In genomic region chr15:85849946-85850345, GRCh38 we compare ENCODE assay signal across 18 cellular contexts. TPM values are rescaled to one million over a fixed set of nuclear protein-coding genes. Genes with fewer than 3 reads are reported as not detected.
DNase-seq lines count a peak whose midpoint lies in the region; TF ChIP-seq lines count a peak whose summit lies in the region.
"Had no signal": no experiment of that assay in that cellular context is flagged by ENCODE, and none has a peak within 500 bp of the region (broad histone marks: within the 10 kb centered on the region; RNA-seq: fewer than 3 reads in every experiment).

No MANE protein-coding gene starts in this region.

- peak; percentile 49 for DNase-seq in activated effector memory CD4-positive, alpha-beta T cell treated with anti-CD3 and anti-CD28 coated beads, Interleukin-2, amount 50 U/mL, for 16 hours
- no peak for DNase-seq in activated effector memory CD4-positive, alpha-beta T cell treated with Interleukin-2 at 50 U/mL for 16 hours
- DNase-seq in endodermal cell (peak; percentile 36), testis (peak; percentile 6), KBM-7 (no peak), ureter (ENCODE audit: low spot score) (no peak)
- DNase-seq: ACHN; BE2C; C1 segment of cervical spinal cord; CD4-positive, CD25-positive, alpha-beta regulatory T cell; CD8-positive, alpha-beta memory T cell; COR-L47; DMS 273 treated with DMSO at 0.1 percent for 48 hours; DMS53; DND-41; EL; GM23248 had no signal

- peaks cover 5% of the 10 kb centered on the region for H3K27me3 Mint-ChIP-seq in endodermal cell (ENCODE audit: insufficient read depth)

- no peaks in the 10 kb centered on the region for H3K9me3 Mint-ChIP-seq in endodermal cell
- H3K9me3 Mint-ChIP-seq: CD8-positive, alpha-beta memory T cell had no signal

- TF ChIP-seq CTCF in endodermal cell (conservative IDR thresholded peaks at IDR 0.05) (no peak), testis (IDR thresholded peaks at IDR 0.05) (no peak)

- H3K4me1 Mint-ChIP-seq in endodermal cell: peaks cover 3% of the 10 kb centered on the region

- in situ Hi-C loops in KBM-7 (cut with MboI; ENCODE audit: low pct_unique_long_range_greater_than_20kb, low sequenced_read_pairs): loop anchor here (25.0 kb wide), 1 partner anchor 887 kb away; no protein-coding TSS in a partner anchor

- H3K9me3 ChIP-seq in endodermal cell (ENCODE audit: control insufficient read depth, low read length): peaks cover 4% of the 10 kb centered on the region
- no peaks in the 10 kb centered on the region for H3K9me3 ChIP-seq in testis
- H3K9me3 ChIP-seq: BE2C, HAP-1 had no signal

- H3K4me3 Mint-ChIP-seq in endodermal cell: no peak overlapping the region
- H3K4me3 Mint-ChIP-seq: CD4-positive, CD25-positive, alpha-beta regulatory T cell; CD8-positive, alpha-beta memory T cell had no signal

- no peak for TF ChIP-seq POLR2A in testis (IDR thresholded peaks at IDR 0.05)

- intact Hi-C loops in testis (cut with DNase I; ENCODE audit: low total_unique reads): no loop called here

- H3K27me3 ChIP-seq in endodermal cell (ENCODE audit: control insufficient read depth, insufficient read depth, low read length, poor library complexity, severe bottlenecking): no peaks in the 10 kb centered on the region
- no peaks in the 10 kb centered on the region for H3K27me3 ChIP-seq in testis

- no peaks in the 10 kb centered on the region for H3K36me3 ChIP-seq in endodermal cell (ENCODE audit: control insufficient read depth, insufficient read depth, low read length)
- no peaks in the 10 kb centered on the region for H3K36me3 ChIP-seq in testis (ENCODE audit: low read depth, missing control alignments)
- H3K36me3 ChIP-seq: BE2C, HAP-1 had no signal

- H3K4me1 ChIP-seq in endodermal cell (ENCODE audit: control insufficient read depth, insufficient read depth, low read length) (no peaks in the 10 kb centered on the region), testis (peaks cover 3% of the 10 kb centered on the region)
- H3K4me1 ChIP-seq: BE2C, HAP-1 had no signal

- H3K27ac ChIP-seq in endodermal cell (ENCODE audit: low read depth, low read length) (no peak overlapping the region), testis (no peak overlapping the region)
- H3K27ac ChIP-seq: GM23248 had no signal

- H3K36me3 Mint-ChIP-seq in endodermal cell (ENCODE audit: low read depth): no peaks in the 10 kb centered on the region
- H3K36me3 Mint-ChIP-seq: CD4-positive, CD25-positive, alpha-beta regulatory T cell; CD8-positive, alpha-beta memory T cell had no signal

- WGBS in endodermal cell (ENCODE audit: insufficient coverage in 1 of 2, insufficient read length in 1 of 2), 2 experiments: 86 to 89% methylated on average over 6 to 11 of the region's 11 CpGs
- WGBS in testis, 2 donors: 88 to 96% methylated on average over 11 of the region's 11 CpGs

- no peak overlapping the region for H3K9ac ChIP-seq in endodermal cell (ENCODE audit: extremely low read depth, low read length, poor library complexity, severe bottlenecking)
- H3K9ac ChIP-seq: GM23248 had no signal

- no peak overlapping the region for H3K27ac Mint-ChIP-seq in endodermal cell

- H3K4me3 ChIP-seq in endodermal cell (ENCODE audit: low read length): no peak overlapping the region
- no peak overlapping the region for H3K4me3 ChIP-seq in testis
- H3K4me3 ChIP-seq: GM23248, HAP-1 had no signal

RNA-seq across cellular contexts. Expression of gene KLHL25, which starts 55.2 kb away (rescaled TPM):
- total RNA-seq in endodermal cell: 10 to 100 TPM; 13.3 TPM
- 20.3 TPM for polyA plus RNA-seq in endodermal cell (2013, experiment 1 of 2)
- polyA plus RNA-seq in endodermal cell (2013, experiment 2 of 2): 19.7 TPM
- total RNA-seq in testis: 10 to 100 TPM; 42.6 to 50.1 TPM
- polyA plus RNA-seq in testis (ENCODE audit: insufficient read depth, low read depth, low replicate concordance): 19.6 TPM
- total RNA-seq in ureter: 12.3 TPM

Comparison
In these comparisons a context has a peak if more than half of its experiments do, and no peak if none do; other contexts are left out.
1. DNase-seq: peak in activated effector memory CD4-positive, alpha-beta T cell treated with anti-CD3 and anti-CD28 coated beads, Interleukin-2, amount 50 U/mL, for 16 hours (single experiment), endodermal cell (single experiment) and testis (single experiment); none in activated effector memory CD4-positive, alpha-beta T cell treated with Interleukin-2 at 50 U/mL for 16 hours (single experiment), KBM-7 (single experiment) and ureter (single experiment).